15 cellular contexts compared by ENCODE assay signal in genomic region chrX:8913665-8914409, GRCh38.
DNase-seq lines count a peak whose midpoint lies in the region; ATAC-seq, FAIRE-seq and TF ChIP-seq lines count a peak whose summit lies in the region.
"Had no signal": no experiment of that assay in that cellular context is flagged by ENCODE, and none has a peak within 500 bp of the region (broad histone marks: within the 10 kb centered on the region; RNA-seq: fewer than 3 reads in every experiment).

No MANE protein-coding gene starts in this region.

- H3K27ac ChIP-seq in esophagus squamous epithelium: peak overlapping the region in 3 of 4 donors; percentile 32 to 68 (median 32)
- peak overlapping the region; percentile 36 for H3K27ac ChIP-seq in muscle layer of duodenum (ENCODE audit: low read length)
- H3K27ac ChIP-seq: A549, body of pancreas, parathyroid adenoma had no signal

- no peak for DNase-seq in Right ventricle myocardium inferior (ENCODE audit: missing footprints)
- no peak for DNase-seq in cardiac septum (ENCODE audit: low spot score)
- DNase-seq in esophagus squamous epithelium (lab: John Stamatoyannopoulos, UW): no peak
- DNase-seq in ureter (ENCODE audit: low spot score): peak; percentile 44
- no peak for DNase-seq in RCC 7860 (ENCODE audit: low spot score)
- no peak for DNase-seq in 8988T
- DNase-seq: activated CD8-positive, alpha-beta memory T cell treated with anti-CD3 and anti-CD28 coated beads, Interleukin-2, amount 10 ng/mL, durations not matched to agents 7 days and 5 days; DMS79 had no signal

- intact Hi-C loops in Right ventricle myocardium inferior (cut with DNase I): no loop called here
- intact Hi-C loops in cardiac septum (cut with DNase I): no loop called here
- intact Hi-C loops in esophagus squamous epithelium (cut with DNase I): no loop called here

- WGBS in esophagus squamous epithelium, 2 donors: 34 to 41% methylated on average over 2 to 6 of the region's 6 CpGs

- H3K9me3 ChIP-seq in esophagus squamous epithelium: no peaks in the 10 kb centered on the region
- H3K9me3 ChIP-seq in muscle layer of duodenum (ENCODE audit: control insufficient read depth in 1 of 2, low read length in 2 of 2): no peaks in the 10 kb centered on the region
- H3K9me3 ChIP-seq: A549, body of pancreas had no signal

- FAIRE-seq in RCC 7860 (lab: Jason Lieb, UNC): no peak
- FAIRE-seq: A549, TTC549 had no signal

- ATAC-seq in Right ventricle myocardium inferior: peak; percentile 92
- no peak for ATAC-seq in HG02759 (IDR thresholded peaks at IDR 0.05; ENCODE audit: unreplicated experiment)
- ATAC-seq: A549; activated CD8-positive, alpha-beta memory T cell treated with anti-CD3 and anti-CD28 coated beads, Interleukin-2, amount 10 ng/mL, durations not matched to agents 7 days and 5 days; body of pancreas; esophagus mucosa had no signal

- TF ChIP-seq POLR2A in esophagus squamous epithelium (IDR thresholded peaks at IDR 0.05): no peak

- H3K27me3 ChIP-seq in esophagus squamous epithelium (no peaks in the 10 kb centered on the region), muscle layer of duodenum (ENCODE audit: low read depth, low read length) (no peaks in the 10 kb centered on the region)
- H3K27me3 ChIP-seq: body of pancreas had no signal

- no peaks in the 10 kb centered on the region for H3K36me3 ChIP-seq in esophagus squamous epithelium
- H3K36me3 ChIP-seq in muscle layer of duodenum (ENCODE audit: control insufficient read depth in 1 of 2, insufficient read depth in 2 of 2, low read length in 2 of 2): no peaks in the 10 kb centered on the region

- H3K4me3 ChIP-seq in esophagus squamous epithelium (no peak overlapping the region), muscle layer of duodenum (ENCODE audit: low read depth in 1 of 2, low read length in 2 of 2) (no peak overlapping the region)
- H3K4me3 ChIP-seq: A549, body of pancreas had no signal

- TF ChIP-seq CTCF in esophagus squamous epithelium (IDR thresholded peaks at IDR 0.05): no peak

- H3K4me1 ChIP-seq in esophagus squamous epithelium (no peaks in the 10 kb centered on the region), muscle layer of duodenum (ENCODE audit: control insufficient read depth in 1 of 2, insufficient read depth in 2 of 2, low read length in 2 of 2) (no peaks in the 10 kb centered on the region)
- H3K4me1 ChIP-seq: A549, body of pancreas had no signal
